13 cellular contexts compared by ENCODE assay signal in genomic region chr1:200379431-200379755, GRCh38. TPM values are rescaled to one million over a fixed set of nuclear protein-coding genes. Genes with fewer than 3 reads are reported as not detected.
DNase-seq lines count a peak whose midpoint lies in the region; ATAC-seq and TF ChIP-seq lines count a peak whose summit lies in the region.
"Had no signal": no experiment of that assay in that cellular context is flagged by ENCODE, and none has a peak within 500 bp of the region (broad histone marks: within the 10 kb centered on the region; RNA-seq: fewer than 3 reads in every experiment).

No MANE protein-coding gene starts in this region.

- ATAC-seq in HG02938 (IDR thresholded peaks at IDR 0.05; ENCODE audit: unreplicated experiment) (no peak), GM18861 (IDR thresholded peaks at IDR 0.05; ENCODE audit: unreplicated experiment) (no peak)

- intact Hi-C loops in MCF 10A (cut with micrococcal nuclease): loop anchor here (5.0 kb wide), 1 partner anchor 33 kb away; the partner anchor contains the start of gene ZNF281
- intact Hi-C loops in breast epithelium (cut with DNase I; ENCODE audit: low total_unique reads): no loop called here

- DNase-seq in MCF 10A (ENCODE audit: unreplicated experiment): peak; percentile 97
- no peak for DNase-seq in breast epithelium (ENCODE audit: low spot score in 2 of 2)
- DNase-seq in amniotic epithelial cell (ENCODE audit: low read depth): peak; percentile 93
- peak; percentile 86 for DNase-seq in iris pigment epithelial cell (ENCODE audit: low read depth)
- no peak for DNase-seq in stimulated activated CD4-positive, alpha-beta T cell treated with anti-CD3 and anti-CD28 coated beads, Interleukin-1b, Interleukin-23, amount 100 ng/mL, for 48 hours
- DNase-seq in NCI-H524 (lab: John Stamatoyannopoulos, UW): no peak
- DNase-seq: activated CD8-positive, alpha-beta memory T cell treated with anti-CD3 and anti-CD28 coated beads, Interleukin-2, amount 50 U/mL, for 48 hours; NCI-H774; stimulated activated CD4-positive, alpha-beta T cell treated with anti-CD3 and anti-CD28 coated beads, Interleukin-2, amount 100 ng/mL, for 48 hours had no signal

- H3K27me3 Mint-ChIP-seq in MCF 10A (ENCODE audit: insufficient read depth, unreplicated experiment): no peaks in the 10 kb centered on the region
- H3K27me3 Mint-ChIP-seq: central memory CD8-positive, alpha-beta T cell had no signal

- CTCF ChIA-PET in MCF 10A (lab: Yijun Ruan, JAX): interaction anchor here (0.6 to 1.4 kb wide), 5 partner anchors 12 to 659 kb away, joined by 3 to 4 read pairs (median 3); no protein-coding TSS in a partner anchor

- H3K4me1 Mint-ChIP-seq in MCF 10A (ENCODE audit: insufficient read depth, unreplicated experiment): peaks cover 56% of the 10 kb centered on the region
- H3K4me1 Mint-ChIP-seq: central memory CD8-positive, alpha-beta T cell had no signal

- H3K27me3 ChIP-seq in breast epithelium: no peaks in the 10 kb centered on the region

- peak overlapping the region; percentile 71 for H3K27ac Mint-ChIP-seq in MCF 10A (ENCODE audit: low read depth, unreplicated experiment)

- no peaks in the 10 kb centered on the region for H3K9me3 ChIP-seq in breast epithelium

- no peak for TF ChIP-seq POLR2A in breast epithelium (IDR thresholded peaks at IDR 0.05)

- no peaks in the 10 kb centered on the region for H3K4me1 ChIP-seq in breast epithelium

- H3K4me3 Mint-ChIP-seq in MCF 10A (ENCODE audit: unreplicated experiment): peak overlapping the region; percentile 61
- H3K4me3 Mint-ChIP-seq: central memory CD8-positive, alpha-beta T cell; neural crest cell had no signal

- no peaks in the 10 kb centered on the region for H3K9me3 Mint-ChIP-seq in MCF 10A (ENCODE audit: unreplicated experiment)
- H3K9me3 Mint-ChIP-seq: central memory CD8-positive, alpha-beta T cell had no signal

- H3K36me3 ChIP-seq in breast epithelium: no peaks in the 10 kb centered on the region

- no peak overlapping the region for H3K27ac ChIP-seq in breast epithelium

- no peaks in the 10 kb centered on the region for H3K36me3 Mint-ChIP-seq in MCF 10A (ENCODE audit: insufficient read depth, unreplicated experiment)

- BruUV-seq in MCF 10A (replicated peaks; lab: Mats Ljungman, UMichigan): no TSS peak

- H3K4me3 ChIP-seq in breast epithelium: no peak overlapping the region

- POLR2A ChIA-PET in MCF 10A (lab: Yijun Ruan, JAX): interaction anchor here (0.6 to 5.0 kb wide), 21 partner anchors 9 to 1478 kb away, joined by 3 to 53 read pairs (median 4); partner anchors contain the start of gene ZNF281

- TF ChIP-seq CTCF in MCF 10A (IDR thresholded peaks at IDR 0.05; ENCODE audit: unreplicated experiment) (no peak), breast epithelium (IDR thresholded peaks at IDR 0.05) (no peak)

RNA-seq across cellular contexts. Expression of gene ZNF281, which starts 30.4 kb away (rescaled TPM):
- total RNA-seq in MCF 10A (2022): 22.3 and 24.8 TPM in 2 replicates
- total RNA-seq in breast epithelium: 10 to 100 TPM; 11.0 to 25.6 (median 16.1) TPM

Comparison
In these comparisons a context has a peak if more than half of its experiments do, and no peak if none do; other contexts are left out.
1. DNase-seq: peak in MCF 10A (single experiment), amniotic epithelial cell (single experiment) and iris pigment epithelial cell (single experiment); none in breast epithelium (0 of 2), stimulated activated CD4-positive, alpha-beta T cell treated with anti-CD3 and anti-CD28 coated beads, Interleukin-1b, Interleukin-23, amount 100 ng/mL, for 48 hours (single experiment) and NCI-H524 (0 of 2).